ENCODE assay signal across 8 cellular contexts in the genomic region with DNA sequence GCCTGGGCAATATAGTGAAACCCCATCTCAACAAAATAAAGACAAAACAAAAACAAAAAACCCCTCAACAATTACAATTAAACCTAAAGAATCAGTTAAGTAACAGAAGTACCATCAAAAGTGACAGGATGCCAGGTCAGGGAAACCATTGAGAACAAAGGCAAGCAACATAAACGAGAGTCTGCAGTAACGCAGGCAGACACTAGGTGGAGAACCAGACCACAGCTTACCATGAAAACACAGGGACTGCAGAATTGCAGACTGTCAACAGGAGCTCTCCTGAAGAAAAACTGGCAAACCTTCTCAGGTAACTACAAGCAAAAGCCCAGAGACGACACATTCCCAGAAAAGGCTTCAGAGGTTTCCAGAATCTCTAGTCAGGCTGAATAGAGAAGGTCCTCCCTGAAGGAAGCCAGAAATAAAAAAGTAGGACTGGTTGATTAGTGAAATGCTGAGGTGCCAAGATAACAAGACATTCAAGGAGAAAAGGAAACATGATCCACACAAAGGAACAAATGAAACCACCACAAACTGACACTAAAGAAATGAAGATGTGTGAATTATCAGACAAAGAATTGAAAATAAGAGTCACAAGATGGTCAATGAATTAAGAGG. TPM values are rescaled to one million over a fixed set of nuclear protein-coding genes. Genes with fewer than 3 reads are reported as not detected.
DNase-seq lines count a peak whose midpoint lies in the region; ATAC-seq and TF ChIP-seq lines count a peak whose summit lies in the region.

No MANE protein-coding gene starts in this region.

- TF ChIP-seq CTCF in PC-9 (conservative IDR thresholded peaks at IDR 0.05), result peak; percentile 97
- TF ChIP-seq CTCF in esophagus muscularis mucosa (IDR thresholded peaks at IDR 0.05), result peak; percentile 91 to 97 (median 95)

- H3K4me2 ChIP-seq in Karpas-422 (ENCODE audit: low read depth, low read length, poor library complexity, severe bottlenecking) (no peak overlapping the region), PC-9 (no peak overlapping the region)

- H3K4me1 ChIP-seq in Karpas-422 (ENCODE audit: low read length) (peaks cover 29% of the 10 kb centered on the region), PC-9 (replicated peaks; ENCODE audit: insufficient read depth) (peaks cover 8% of the 10 kb centered on the region), esophagus muscularis mucosa (peaks cover 11 to 38% (median 28%) of the 10 kb centered on the region in 4 donors)

- H3K9me3 ChIP-seq in Karpas-422 (ENCODE audit: low read length) (peaks cover 8% of the 10 kb centered on the region; the same call in 1 of the 2 replicates), PC-9 (ENCODE audit: insufficient read depth, low read depth) (peaks cover 36% of the 10 kb centered on the region), esophagus muscularis mucosa (peaks cover 0 to 16% (median 3%) of the 10 kb centered on the region in 4 donors)

- H3K27me3 ChIP-seq in Karpas-422 (ENCODE audit: low read length) (no peaks in the 10 kb centered on the region), PC-9 (ENCODE audit: insufficient read depth, low read depth) (no peaks in the 10 kb centered on the region), esophagus muscularis mucosa (no peaks in the 10 kb centered on the region)

- H3K36me3 ChIP-seq in Karpas-422 (ENCODE audit: insufficient read depth, low read length) (peaks cover 28% of the 10 kb centered on the region), PC-9 (ENCODE audit: low read depth) (peaks cover 20% of the 10 kb centered on the region), esophagus muscularis mucosa (peaks cover 0 to 31% (median 10%) of the 10 kb centered on the region in 4 donors)

- BruUV-seq in PC-9 (replicated peaks; lab: Mats Ljungman, UMichigan), result no TSS peak

- ATAC-seq in natural killer cell treated with Interleukin-12 subunit alpha and Interleukin-12 subunit beta and Interleukin-15 and Interleukin-18, amount 100 ng/mL, for 72 hours, result no peak
- ATAC-seq in stimulated activated naive CD8-positive, alpha-beta T cell treated with anti-CD3 and anti-CD28 coated beads, Interleukin-15, Interleukin-2, amounts not matched to agents 100 U/mL and 50 U/mL, for 24 hours, result peak; percentile 44
- ATAC-seq in GM18498 (IDR thresholded peaks at IDR 0.05; ENCODE audit: unreplicated experiment), result no peak

- H3K9me3 Mint-ChIP-seq in activated T-cell treated with anti-CD3 and anti-CD28 coated beads, Interleukin-2, amount 50 U/mL, for 24 hours, result peaks cover 58% of the 10 kb centered on the region
- H3K9me3 Mint-ChIP-seq in natural killer cell treated with Interleukin-12 subunit alpha and Interleukin-12 subunit beta and Interleukin-15 and Interleukin-18, amount 100 ng/mL, for 72 hours, result peaks cover 7% of the 10 kb centered on the region

- no peak overlapping the region for H3K9ac ChIP-seq in Karpas-422 (ENCODE audit: low read length)

- no peak overlapping the region for H3K4me3 Mint-ChIP-seq in activated T-cell treated with anti-CD3 and anti-CD28 coated beads, Interleukin-2, amount 50 U/mL, for 24 hours
- H3K4me3 Mint-ChIP-seq in natural killer cell treated with Interleukin-12 subunit alpha and Interleukin-12 subunit beta and Interleukin-15 and Interleukin-18, amount 100 ng/mL, for 72 hours, result peak overlapping the region; percentile 13

- CTCF ChIA-PET in PC-9 (lab: Charles Lee), result interaction anchor here (0.8 kb wide), 1 partner anchor 597 kb away, joined by 3 read pairs; no protein-coding TSS in a partner anchor

- peaks cover 34% of the 10 kb centered on the region for H3K4me1 Mint-ChIP-seq in activated T-cell treated with anti-CD3 and anti-CD28 coated beads, Interleukin-2, amount 50 U/mL, for 24 hours (ENCODE audit: low read depth)
- H3K4me1 Mint-ChIP-seq in natural killer cell treated with Interleukin-12 subunit alpha and Interleukin-12 subunit beta and Interleukin-15 and Interleukin-18, amount 100 ng/mL, for 72 hours (ENCODE audit: low read depth in 2 of 2), result peaks cover 21 to 25% of the 10 kb centered on the region in 2 donors

- H2AFZ ChIP-seq in Karpas-422 (ENCODE audit: low read length), result peak overlapping the region; percentile 2; the same call in 1 of the 2 replicates
- no peak overlapping the region for H2AFZ ChIP-seq in PC-9

- 0% methylated on average over 3 of the region's 3 CpGs for WGBS in esophagus muscularis mucosa

- DNase-seq in DMS 273 treated with DMSO at 0.1 percent for 48 hours (lab: John Stamatoyannopoulos, UW) (peak; percentile 40), Karpas-422 (peak; percentile 97), PC-9 (peak; percentile 74 to 76), esophagus muscularis mucosa (ENCODE audit: extremely low spot score) (peak; percentile 95)
- DNase-seq in activated T-cell treated with anti-CD3 and anti-CD28 coated beads, Interleukin-2, amount 50 U/mL, for 24 hours, result peak; percentile 75
- peak; percentile 75 for DNase-seq in natural killer cell treated with Interleukin-12 subunit alpha and Interleukin-12 subunit beta and Interleukin-15 and Interleukin-18, amount 100 ng/mL, for 72 hours (ENCODE audit: low spot score)
- peak; percentile 65 for DNase-seq in stimulated activated naive CD8-positive, alpha-beta T cell treated with anti-CD3 and anti-CD28 coated beads, Interleukin-15, Interleukin-2, amounts not matched to agents 100 U/mL and 50 U/mL, for 24 hours

- peaks cover 74% of the 10 kb centered on the region for H3K36me3 Mint-ChIP-seq in activated T-cell treated with anti-CD3 and anti-CD28 coated beads, Interleukin-2, amount 50 U/mL, for 24 hours (ENCODE audit: low read depth)
- peaks cover 29% of the 10 kb centered on the region for H3K36me3 Mint-ChIP-seq in natural killer cell treated with Interleukin-12 subunit alpha and Interleukin-12 subunit beta and Interleukin-15 and Interleukin-18, amount 100 ng/mL, for 72 hours

- peaks cover 30% of the 10 kb centered on the region; the same call in 1 of the 2 replicates for H3F3A ChIP-seq in PC-9 (ENCODE audit: insufficient read depth, low read depth)

- peaks cover 8% of the 10 kb centered on the region for H3K27me3 Mint-ChIP-seq in activated T-cell treated with anti-CD3 and anti-CD28 coated beads, Interleukin-2, amount 50 U/mL, for 24 hours
- H3K27me3 Mint-ChIP-seq in natural killer cell treated with Interleukin-12 subunit alpha and Interleukin-12 subunit beta and Interleukin-15 and Interleukin-18, amount 100 ng/mL, for 72 hours, result no peaks in the 10 kb centered on the region

- H3K27ac ChIP-seq in Karpas-422 (ENCODE audit: low read length), result no peak overlapping the region
- no peak overlapping the region for H3K27ac ChIP-seq in PC-9
- peak overlapping the region in 2 of 4 donors; percentile 12 to 93 for H3K27ac ChIP-seq in esophagus muscularis mucosa (replicated peaks in 1 of 4)

- POLR2A ChIA-PET in PC-9 (lab: Charles Lee; ENCODE audit: unreplicated experiment), result interaction anchor here (0.6 to 0.7 kb wide), 4 partner anchors 138 to 1868 kb away, joined by 3 to 7 read pairs (median 4); no protein-coding TSS in a partner anchor

- no peak overlapping the region for H3K27ac Mint-ChIP-seq in activated T-cell treated with anti-CD3 and anti-CD28 coated beads, Interleukin-2, amount 50 U/mL, for 24 hours
- peak overlapping the region in 1 of 2 donors; percentile 57 for H3K27ac Mint-ChIP-seq in natural killer cell treated with Interleukin-12 subunit alpha and Interleukin-12 subunit beta and Interleukin-15 and Interleukin-18, amount 100 ng/mL, for 72 hours

- no peak for TF ChIP-seq EP300 in esophagus muscularis mucosa (IDR thresholded peaks at IDR 0.05)

- no peak for TF ChIP-seq POLR2A in esophagus muscularis mucosa (IDR thresholded peaks at IDR 0.05; ENCODE audit: low read depth)

- H3K4me3 ChIP-seq in Karpas-422 (ENCODE audit: low read length) (no peak overlapping the region), PC-9 (no peak overlapping the region), esophagus muscularis mucosa (no peak overlapping the region)

- peaks cover 42% of the 10 kb centered on the region for H3K79me2 ChIP-seq in Karpas-422 (ENCODE audit: low read length)
- H3K79me2 ChIP-seq in PC-9 (ENCODE audit: low read depth), result no peaks in the 10 kb centered on the region

- intact Hi-C loops in PC-9 (cut with micrococcal nuclease; ENCODE audit: unreplicated experiment), result loop anchor here (5.0 to 10.0 kb wide), 6 partner anchors 169 to 839 kb away; a partner anchor contains a TSS
- intact Hi-C loops in esophagus muscularis mucosa (cut with DNase I), result loop anchor here (5.0 to 10.0 kb wide), 7 partner anchors 62 to 549 kb away; a partner anchor contains a TSS

- H3K9me2 ChIP-seq in Karpas-422 (replicated peaks; ENCODE audit: insufficient read depth, low read length), result no peaks in the 10 kb centered on the region
- no peaks in the 10 kb centered on the region for H3K9me2 ChIP-seq in PC-9 (ENCODE audit: insufficient read depth)

- no peaks in the 10 kb centered on the region for H4K20me1 ChIP-seq in Karpas-422 (ENCODE audit: insufficient read depth, low read depth, low read length)
- H4K20me1 ChIP-seq in PC-9 (ENCODE audit: insufficient read depth), result no peaks in the 10 kb centered on the region

RNA-seq across cellular contexts. Expression of a gene that starts 2.2 kb away (rescaled TPM):
- 9.3 and 52.1 TPM in 2 replicates for total RNA-seq in Karpas-422 (2014; rRNA removed; shearing (Covaris generic); ENCODE audit: low replicate concordance)
- total RNA-seq in PC-9 (2021) (6.8 and 11.2 TPM in 2 replicates), esophagus muscularis mucosa (1 to 10 TPM; 2.9 to 3.8 (median 3.3) TPM)
- total RNA-seq in natural killer cell treated with Interleukin-12 subunit alpha and Interleukin-12 subunit beta and Interleukin-15 and Interleukin-18, amount 100 ng/mL, for 72 hours, result 1 to 10 TPM; 2.1 to 3.0 TPM

RNA-seq across cellular contexts. Expression of a gene that starts 36.5 kb away (rescaled TPM):
- 11.3 and 17.6 TPM in 2 replicates for total RNA-seq in Karpas-422 (2014; rRNA removed; shearing (Covaris generic); ENCODE audit: low replicate concordance)
- total RNA-seq in PC-9 (2021) (13.6 and 15.3 TPM in 2 replicates), esophagus muscularis mucosa (10 to 100 TPM in 1 of 4 donors, 1 to 10 TPM in 3; 7.1 to 11.3 (median 8.5) TPM)
- 10 to 100 TPM in 1 of 2 donors, 1 to 10 TPM in 1; 4.6 to 12.6 TPM for total RNA-seq in natural killer cell treated with Interleukin-12 subunit alpha and Interleukin-12 subunit beta and Interleukin-15 and Interleukin-18, amount 100 ng/mL, for 72 hours

RNA-seq across cellular contexts. Expression of a gene that starts 59.3 kb away (rescaled TPM):
- total RNA-seq in Karpas-422 (2014; rRNA removed; shearing (Covaris generic); ENCODE audit: low replicate concordance), result not detected in 2 replicates
- total RNA-seq in PC-9 (2021) (10.2 and 14.5 TPM in 2 replicates), esophagus muscularis mucosa (10 to 100 TPM; 15.6 to 22.0 (median 17.1) TPM)
- total RNA-seq in natural killer cell treated with Interleukin-12 subunit alpha and Interleukin-12 subunit beta and Interleukin-15 and Interleukin-18, amount 100 ng/mL, for 72 hours, result 10 to 100 TPM in 1 of 2 donors, 1 to 10 TPM in 1; 2.2 to 11.2 TPM

Comparison
In these comparisons a context has a peak if more than half of its experiments do, and no peak if none do; other contexts are left out.
1. DNase-seq: peak in every context shown above with its lines; median percentile 97 in Karpas-422; 95 in esophagus muscularis mucosa; 75 in PC-9; 75 in activated T-cell treated with anti-CD3 and anti-CD28 coated beads, Interleukin-2, amount 50 U/mL, for 24 hours; 75 in natural killer cell treated with Interleukin-12 subunit alpha and Interleukin-12 subunit beta and Interleukin-15 and Interleukin-18, amount 100 ng/mL, for 72 hours; 65 in stimulated activated naive CD8-positive, alpha-beta T cell treated with anti-CD3 and anti-CD28 coated beads, Interleukin-15, Interleukin-2, amounts not matched to agents 100 U/mL and 50 U/mL, for 24 hours; 40 in DMS 273 treated with DMSO at 0.1 percent for 48 hours.